In the genomic region with DNA sequence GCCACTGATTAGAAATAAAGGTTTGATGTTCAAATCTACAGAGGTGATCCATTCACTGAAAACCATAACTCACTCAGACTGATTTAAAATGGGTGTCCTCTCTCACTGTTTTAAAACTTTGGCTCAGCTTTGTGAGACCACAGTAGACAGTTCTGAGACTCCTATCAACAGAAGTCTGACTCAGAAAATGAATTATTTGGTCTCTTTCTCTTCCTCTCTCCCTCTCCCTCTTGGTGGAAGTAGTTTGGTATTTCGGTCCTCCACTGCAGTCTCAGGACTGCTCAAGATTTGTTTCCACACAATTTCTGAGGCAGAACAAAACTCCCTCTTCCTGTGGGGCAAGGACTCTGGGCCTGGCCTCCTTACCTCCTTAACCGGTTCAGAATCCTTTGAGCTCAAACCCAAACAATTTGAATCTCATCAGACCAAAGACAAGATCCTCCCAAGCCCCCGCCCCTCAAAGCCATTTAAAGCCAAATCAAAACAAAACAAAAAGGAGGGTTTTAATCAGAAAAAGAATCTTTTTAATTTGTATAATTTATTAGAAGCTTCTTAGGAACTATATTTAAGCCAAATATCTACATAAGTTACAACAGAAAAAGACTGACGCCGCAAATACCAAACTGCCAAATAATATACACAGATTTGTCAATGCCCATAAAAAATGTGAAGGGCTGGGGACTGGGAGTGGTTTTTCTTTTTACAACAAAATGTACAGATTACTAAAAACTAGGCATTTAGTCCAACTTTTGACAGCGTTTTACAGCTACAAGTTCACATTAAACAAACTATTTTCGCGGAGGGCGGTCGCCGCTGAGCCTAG, we compare ENCODE assay signal across 22 cellular contexts. TPM values are rescaled to one million over a fixed set of nuclear protein-coding genes. Genes with fewer than 3 reads are reported as not detected.
DNase-seq lines count a peak whose midpoint lies in the region; ATAC-seq and TF ChIP-seq lines count a peak whose summit lies in the region.
"Had no signal": no experiment of that assay in that cellular context is flagged by ENCODE, and none has a peak within 500 bp of the region (broad histone marks: within the 10 kb centered on the region; RNA-seq: fewer than 3 reads in every experiment).

No MANE protein-coding gene starts in this region.

- no peaks in the 10 kb centered on the region for H4K20me1 ChIP-seq in DND-41 (ENCODE audit: insufficient read depth, low read length)

- H2AFZ ChIP-seq in DND-41 (ENCODE audit: low read depth, low read length): peak overlapping the region; percentile 45; the same call in 1 of the 2 replicates

- TF ChIP-seq CTCF in DND-41 (IDR thresholded peaks at IDR 0.05; ENCODE audit: borderline replicate concordance, extremely low read depth, low read length, poor library complexity, severe bottlenecking) (no peak), Peyer's patch (IDR thresholded peaks at IDR 0.05) (no peak)

- H4K5ac ChIP-seq in mesendoderm (ENCODE audit: low read length): no peak overlapping the region

- no peak overlapping the region for H3K27ac ChIP-seq in DND-41 (ENCODE audit: low read length)
- H3K27ac ChIP-seq in mesendoderm (ENCODE audit: low read depth, low read length): no peak overlapping the region
- no peak overlapping the region for H3K27ac ChIP-seq in Peyer's patch
- H3K27ac ChIP-seq: brain microvascular endothelial cell, transverse colon had no signal

- H4K8ac ChIP-seq in mesendoderm (ENCODE audit: low read depth, low read length): no peak overlapping the region

- H3K18ac ChIP-seq in mesendoderm (ENCODE audit: low read length): no peak overlapping the region

- H2BK120ac ChIP-seq in mesendoderm (ENCODE audit: low read depth, low read length): no peak overlapping the region

- H2AK5ac ChIP-seq in mesendoderm (ENCODE audit: low read length): no peak overlapping the region

- no peak overlapping the region for H2BK15ac ChIP-seq in mesendoderm (replicated peaks; ENCODE audit: low read depth)

- H3K4me3 ChIP-seq in DND-41 (ENCODE audit: low read depth in 1 of 2, low read length in 2 of 2) (no peak overlapping the region), mesendoderm (ENCODE audit: low read length) (no peak overlapping the region), Peyer's patch (no peak overlapping the region)
- H3K4me3 ChIP-seq: transverse colon had no signal

- H3K9me3 ChIP-seq in DND-41 (ENCODE audit: insufficient read depth, low read length, severe bottlenecking): no peaks in the 10 kb centered on the region
- H3K9me3 ChIP-seq in Peyer's patch: no peaks in the 10 kb centered on the region
- H3K9me3 ChIP-seq: transverse colon had no signal

- H2BK5ac ChIP-seq in mesendoderm (ENCODE audit: low read length): no peak overlapping the region

- no peak overlapping the region for H3K9ac ChIP-seq in DND-41 (ENCODE audit: low read depth, low read length)
- no peak overlapping the region for H3K9ac ChIP-seq in mesendoderm (ENCODE audit: low read length)

- no peaks in the 10 kb centered on the region for H3K79me1 ChIP-seq in mesendoderm (ENCODE audit: low read length)

- H3K36me3 ChIP-seq in DND-41 (ENCODE audit: insufficient read depth, low read length) (no peaks in the 10 kb centered on the region), mesendoderm (ENCODE audit: control insufficient read depth, insufficient read depth, low read length) (no peaks in the 10 kb centered on the region), Peyer's patch (no peaks in the 10 kb centered on the region)
- H3K36me3 ChIP-seq: brain microvascular endothelial cell, transverse colon had no signal

- TF ChIP-seq POLR2A in Peyer's patch (IDR thresholded peaks at IDR 0.05): no peak

- whole genome bisulfite sequencing in mesendoderm (ENCODE audit: extremely low coverage, insufficient coverage, low lambda C conversion rate): no CpG with 5 or more reads among the region's 11 CpGs

- no peaks in the 10 kb centered on the region for H3K79me2 ChIP-seq in DND-41 (ENCODE audit: insufficient read depth, low read length)
- no peaks in the 10 kb centered on the region for H3K79me2 ChIP-seq in mesendoderm (ENCODE audit: control insufficient read depth, insufficient read depth, low read length)

- H3K4ac ChIP-seq in mesendoderm (ENCODE audit: low read depth, low read length): no peak overlapping the region

- no peaks in the 10 kb centered on the region for H3K4me1 ChIP-seq in DND-41 (ENCODE audit: insufficient read depth, low read length)
- H3K4me1 ChIP-seq in mesendoderm (ENCODE audit: control insufficient read depth, low read depth, low read length): peaks cover 3% of the 10 kb centered on the region
- peaks cover 0 to 24% (median 0%) of the 10 kb centered on the region in 4 donors for H3K4me1 ChIP-seq in Peyer's patch

- ATAC-seq in DND-41 (ENCODE audit: insufficient read depth, low read depth) (no peak), HG02884 (IDR thresholded peaks at IDR 0.05; ENCODE audit: unreplicated experiment) (no peak)
- ATAC-seq: left cardiac atrium, Right ventricle myocardium inferior had no signal

- H3K4me2 ChIP-seq in DND-41 (ENCODE audit: insufficient read depth, low read length) (no peak overlapping the region), mesendoderm (ENCODE audit: low read length) (no peak overlapping the region)

- DNase-seq in NCI-H1417 (lab: John Stamatoyannopoulos, UW) (peak in 2 of 3 experiments; percentile 75 to 86), NCI-H1417 treated with DMSO at 0.1 percent for 48 hours (lab: John Stamatoyannopoulos, UW) (no peak), DND-41 (no peak), NCI-H345 (lab: John Stamatoyannopoulos, UW) (peak; percentile 49), mesendoderm (peak; percentile 21), Peyer's patch (no peak), glomerular visceral epithelial cell (ENCODE audit: extremely low spot score) (no peak)
- DNase-seq: activated CD8-positive, alpha-beta memory T cell treated with anti-CD3 and anti-CD28 coated beads for 24 hours; brain microvascular endothelial cell; GOT3; KBM-7; left cardiac atrium; NCI-H2029 treated with DMSO at 0.1 percent for 48 hours; transverse colon had no signal

- peaks cover 8% of the 10 kb centered on the region for H3K27me3 ChIP-seq in DND-41 (ENCODE audit: insufficient read depth, low read length, poor library complexity)
- peaks cover 72% of the 10 kb centered on the region for H3K27me3 ChIP-seq in mesendoderm (ENCODE audit: insufficient read depth, low read length, poor library complexity)
- H3K27me3 ChIP-seq in Peyer's patch: peaks cover 0 to 50% of the 10 kb centered on the region in 2 donors

- H3K56ac ChIP-seq in mesendoderm (ENCODE audit: low read length): no peak overlapping the region

- no peak overlapping the region for H3K23ac ChIP-seq in mesendoderm (ENCODE audit: low read length)

RNA-seq across cellular contexts. Expression of gene NKX2-1, which starts 3.9 kb away (rescaled TPM):
- polyA plus RNA-seq in mesendoderm (2013, experiment 1 of 2): 0.01 TPM
- not detected for polyA plus RNA-seq in mesendoderm (2013, experiment 2 of 2)
- not detected for total RNA-seq in Peyer's patch
- total RNA-seq: activated T-helper 1 cell treated with anti-CD3 and anti-CD28 coated beads, Interleukin-12 subunit alpha, Interleukin-12 subunit beta, Interleukin-2, Interleukin-4 antibody, amounts not matched to agents 30 ng/mL and 10 ng/mL and 1 ng/mL, durations not matched to agents 14 hours and 24 hours and 36 hours; fibroblast of lung; glomerular endothelial cell; left cardiac atrium; mononuclear cell; progenitor cell of endocrine pancreas; Right ventricle myocardium inferior; transverse colon had no signal
- polyA plus RNA-seq: BJ, fibroblast of lung had no signal

Comparison
In these comparisons a context has a peak if more than half of its experiments do, and no peak if none do; other contexts are left out.
1. DNase-seq: peak in NCI-H1417 (2 of 3), NCI-H345 (single experiment) and mesendoderm (single experiment); none in NCI-H1417 treated with DMSO at 0.1 percent for 48 hours (single experiment), DND-41 (single experiment), Peyer's patch (0 of 3) and glomerular visceral epithelial cell (single experiment).